8 cellular contexts compared by ENCODE assay signal in the genomic region with DNA sequence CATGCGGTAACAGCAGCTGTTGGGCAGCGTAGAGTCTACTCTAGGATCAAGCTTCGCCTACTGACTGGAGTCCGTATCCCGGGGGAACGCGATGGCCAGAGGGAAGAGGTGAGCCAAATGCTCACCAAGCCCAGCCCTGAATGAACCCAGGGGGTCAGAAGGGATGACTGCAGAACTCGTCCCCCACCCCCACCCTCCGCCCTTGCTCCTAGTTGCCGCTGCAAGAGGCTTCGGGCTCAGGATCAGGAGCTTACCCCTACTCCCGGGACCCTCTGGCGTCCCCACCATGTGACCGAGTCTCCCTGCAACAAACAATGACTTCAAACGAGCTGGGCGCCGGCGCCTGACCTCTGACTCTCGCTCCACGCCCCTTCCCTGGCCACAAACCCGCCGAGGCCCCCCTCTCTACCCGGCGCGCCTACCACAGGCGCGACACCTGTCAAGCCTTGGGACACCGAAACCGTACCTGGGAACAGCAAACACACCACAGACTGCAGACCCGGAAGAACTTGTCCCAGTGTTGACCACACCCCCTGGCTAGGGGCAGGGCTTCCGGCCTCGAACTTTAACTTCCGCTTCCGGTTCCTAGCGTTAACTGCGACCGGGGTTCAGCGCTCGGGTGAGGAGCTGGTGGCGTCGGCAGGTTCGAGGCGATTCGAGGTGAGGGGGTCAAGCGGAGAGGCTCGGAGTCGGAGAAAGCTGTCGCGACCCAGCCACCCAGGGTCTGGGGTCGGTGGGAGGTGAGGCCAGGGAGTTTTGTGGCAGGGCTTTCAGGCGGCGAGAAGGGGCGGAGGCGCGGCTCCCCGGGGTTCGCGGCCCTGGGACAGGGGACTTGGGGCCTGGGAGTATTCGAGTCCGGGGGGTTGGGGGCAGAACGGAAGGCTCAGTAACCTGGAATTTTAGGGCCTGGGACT. TPM values are rescaled to one million over a fixed set of nuclear protein-coding genes. Genes with fewer than 3 reads are reported as not detected.
A peak's percentile ranks its signal among the peaks of the same experiment; 100 is the strongest.
DNase-seq lines count a peak whose midpoint lies in the region; ATAC-seq and TF ChIP-seq lines count a peak whose summit lies in the region.

A gene (plus strand): TSS at position 594 of the 914 bp plus-strand sequence. CDS start 420 bp downstream, outside the sequence.

- no peaks in the 10 kb centered on the region for H3F3A ChIP-seq in PC-3 (ENCODE audit: low read length, unreplicated experiment)

- TSS peak; percentile 82 for BruUV-seq in PC-3 (replicated peaks; lab: Mats Ljungman, UMichigan)

- DNase-seq in DMS153 (lab: John Stamatoyannopoulos, UW) (peak; percentile 76), PC-3 (peak; percentile 94), activated T-cell treated with anti-CD3 and anti-CD28 coated beads for 48 hours (ENCODE audit: low read depth) (peak; percentile 85), epithelial cell of prostate (ENCODE audit: low read depth, low spot score) (peak; percentile 62), mucosa of descending colon (peak; percentile 92 to 96 (median 93))
- peak; percentile 90 for DNase-seq in Jurkat, Clone E6-1 (ENCODE audit: low read depth, low spot score)
- DNase-seq in stimulated activated CD8-positive, alpha-beta memory T cell treated with anti-CD3 and anti-CD28 coated beads, Interleukin-4, amount 100 ng/mL, for 1 hour (ENCODE audit: low read depth in 2 of 2, low spot score in 1 of 2) = peak; percentile 74 to 79

- CTCF ChIA-PET in PC-3 (lab: Charles Lee) = no interaction called here

- H3K36me3 ChIP-seq in PC-3 (ENCODE audit: low read depth, low read length) (peaks cover 7% of the 10 kb centered on the region; the same call in 1 of the 2 replicates), mucosa of descending colon (ENCODE audit: low read depth) (no peaks in the 10 kb centered on the region)

- intact Hi-C loops in PC-3 (cut with micrococcal nuclease) = no loop called here
- intact Hi-C loops in mucosa of descending colon (cut with DNase I, micrococcal nuclease) = no loop called here

- peak within 1 kb of the TSS; percentile 70 for H2AFZ ChIP-seq in PC-3 (ENCODE audit: low read length)

- H3K27me3 ChIP-seq in PC-3 (ENCODE audit: low read length) = no peaks in the 10 kb centered on the region

- H3K4me2 ChIP-seq in PC-3 (ENCODE audit: low read length) = peak within 1 kb of the TSS; percentile 88

- H3K79me2 ChIP-seq in PC-3 (ENCODE audit: low read length) = peaks cover 55% of the 10 kb centered on the region

- peak within 1 kb of the TSS; percentile 88 for H3K9ac ChIP-seq in PC-3 (ENCODE audit: low read length)

- peak within 1 kb of the TSS; percentile 97 for H3K4me3 ChIP-seq in Jurkat, Clone E6-1 (ENCODE audit: low read length)
- H3K4me3 ChIP-seq in PC-3 (ENCODE audit: low read length) (peak within 1 kb of the TSS; percentile 79), mucosa of descending colon (peak within 1 kb of the TSS; percentile 82)

- peaks cover 12% of the 10 kb centered on the region for H3K4me1 ChIP-seq in PC-3 (ENCODE audit: insufficient read depth, low read length)
- peaks cover 20% of the 10 kb centered on the region for H3K4me1 ChIP-seq in mucosa of descending colon (ENCODE audit: low read depth)

- H3K9me2 ChIP-seq in PC-3 (replicated peaks; ENCODE audit: low read length) = no peaks in the 10 kb centered on the region

- TF ChIP-seq CTCF in PC-3 (conservative IDR thresholded peaks at IDR 0.05; ENCODE audit: low read depth, low read length) = no peak
- no peak for TF ChIP-seq CTCF in mucosa of descending colon (IDR thresholded peaks at IDR 0.05)

- POLR2A ChIA-PET in PC-3 (lab: Charles Lee; ENCODE audit: unreplicated experiment) = no interaction called here

- no peaks in the 10 kb centered on the region for H3K9me3 ChIP-seq in PC-3 (ENCODE audit: low read length)
- no peaks in the 10 kb centered on the region for H3K9me3 ChIP-seq in mucosa of descending colon

- H3K27ac ChIP-seq in PC-3 (ENCODE audit: low read length) (peak within 1 kb of the TSS; percentile 46), epithelial cell of prostate (peak within 1 kb of the TSS; percentile 74)

- H4K20me1 ChIP-seq in PC-3 (ENCODE audit: low read length) = peaks cover 8% of the 10 kb centered on the region; the same call in 1 of the 2 replicates

- ATAC-seq in GM21619 (IDR thresholded peaks at IDR 0.05; ENCODE audit: unreplicated experiment) (peak; percentile 85), PC-3 (peak; percentile 98), mucosa of descending colon (peak; percentile 99)

RNA-seq across cellular contexts. Expression of the gene that starts here (rescaled TPM):
- 803 TPM for polyA plus RNA-seq in Jurkat, Clone E6-1 (2012; ENCODE audit: insufficient read depth, insufficient read length)
- total RNA-seq in PC-3 (2014; rRNA removed) (521 and 599 TPM in 2 replicates), mucosa of descending colon (100 to 1,000 TPM; 244 to 293 (median 271) TPM)

Comparison
In these comparisons a context has a peak if more than half of its experiments do, and no peak if none do; other contexts are left out.
1. Peak in every context shown above with its lines: DNase-seq, ATAC-seq, H3K4me3 ChIP-seq and H3K27ac ChIP-seq.